Comparison of ENCODE assay signal across 26 cellular contexts in genomic region chr18:59730896-59731295, GRCh38. TPM values are rescaled to one million over a fixed set of nuclear protein-coding genes. Genes with fewer than 3 reads are reported as not detected.
"Had no signal": no experiment of that assay in that cellular context is flagged by ENCODE, and none has a peak within 500 bp of the region (broad histone marks: within the 10 kb centered on the region; RNA-seq: fewer than 3 reads in every experiment).

No MANE protein-coding gene starts in this region.

- DNase-seq: activated CD4-positive, alpha-beta T cell treated with anti-CD3 and anti-CD28 coated beads for 36 hours; activated CD4-positive, alpha-beta T cell treated with anti-CD3 and anti-CD28 coated beads, Interleukin-2, amount 10 ng/mL, durations not matched to agents 7 days and 5 days; activated CD4-positive, alpha-beta T cell treated with anti-CD3 and anti-CD28 coated beads, Interleukin-2, amount 50 U/mL, for 48 hours; activated CD8-positive, alpha-beta T cell treated with anti-CD3 and anti-CD28 coated beads, Interleukin-2, amount 10 ng/mL, durations not matched to agents 7 days and 5 days; activated gamma-delta T cell treated with Interleukin-2 at 50 U/mL for 16 hours; activated naive CD4-positive, alpha-beta T cell treated with anti-CD3 and anti-CD28 coated beads for 36 hours; activated T-cell treated with anti-CD3 and anti-CD28 coated beads, Interleukin-2, amount 50 U/mL, for 24 hours; adrenal gland; central memory CD4-positive, alpha-beta T cell; MV-4-11; NCI-H1105 treated with DMSO at 0.1 percent for 48 hours; NCI-H1436; NCI-H1694; NCI-H1930; NCI-H345; NCI-H524 treated with DMSO at 0.1 percent for 48 hours; SHP77 treated with DMSO at 0.1 percent for 48 hours; SK-N-SH had no signal

- H3K9me3 ChIP-seq: adrenal gland, SK-N-SH had no signal

- H3K27me3 ChIP-seq: adrenal gland, SJSA1 had no signal

- ATAC-seq: activated CD4-positive, alpha-beta T cell treated with anti-CD3 and anti-CD28 coated beads for 36 hours; activated CD4-positive, CD25-positive, alpha-beta regulatory T cell treated with anti-CD3 and anti-CD28 coated beads, Interleukin-2, amount 50 U/mL, for 24 hours; activated CD8-positive, alpha-beta T cell treated with anti-CD3 and anti-CD28 coated beads, Interleukin-2, amount 10 ng/mL, durations not matched to agents 7 days and 5 days; activated naive CD4-positive, alpha-beta T cell treated with anti-CD3 and anti-CD28 coated beads, Interleukin-2, amount 50 U/mL, for 72 hours; Panc1; WTC11 had no signal

- H3K4me1 ChIP-seq: adrenal gland, SJSA1 had no signal

- H3K4me3 ChIP-seq: adrenal gland, SJSA1 had no signal

- H3K36me3 ChIP-seq: adrenal gland, SJSA1 had no signal

- H3K27ac ChIP-seq: adrenal gland, KMS-11, SJSA1 had no signal

RNA-seq across cellular contexts. Expression of gene CCBE1, which starts 33.7 kb away (rescaled TPM):
- total RNA-seq: activated CD4-positive, alpha-beta T cell treated with anti-CD3 and anti-CD28 coated beads, Interleukin-2, amount 10 ng/mL, durations not matched to agents 7 days and 5 days; activated CD8-positive, alpha-beta T cell treated with anti-CD3 and anti-CD28 coated beads, Interleukin-2, amount 10 ng/mL, durations not matched to agents 7 days and 5 days; activated naive CD4-positive, alpha-beta T cell treated with anti-CD3 and anti-CD28 coated beads for 36 hours; activated T-helper 2 cell treated with anti-CD3 and anti-CD28 coated beads, Interferon-gamma antibody, Interleukin-2, Interleukin-4, amounts not matched to agents 10 μg/mL and 5 μg/mL and 100 μg/mL, durations not matched to agents 14 hours and 24 hours and 36 hours; NCI-H460 had no signal
